ENCODE assay signal across 25 cellular contexts in genomic region chr3:25080461-25080860, GRCh38.
"Had no signal": no experiment of that assay in that cellular context is flagged by ENCODE, and none has a peak within 500 bp of the region (broad histone marks: within the 10 kb centered on the region; RNA-seq: fewer than 3 reads in every experiment).

No MANE protein-coding gene starts in this region.

- H3K27me3 Mint-ChIP-seq: activated CD4-positive, alpha-beta memory T cell treated with anti-CD3 and anti-CD28 coated beads for 36 hours; activated naive CD4-positive, alpha-beta T cell treated with anti-CD3 and anti-CD28 coated beads, Interleukin-2, amount 10 ng/mL, durations not matched to agents 7 days and 5 days; memory B cell; stimulated activated memory B cell treated with anti-CD40 and anti-IgM and Interleukin-4, amounts not matched to agents 10 μg/mL and 1 μg/mL and 100 μg/mL, for 72 hours; T-helper 17 cell had no signal

- H3K4me3 ChIP-seq: body of pancreas, gastroesophageal sphincter, ovary, prostate gland, right lobe of liver, stomach, suprapubic skin, tibial nerve had no signal

- H3K9me3 ChIP-seq: body of pancreas, gastroesophageal sphincter, neutrophil, ovary, prostate gland, right lobe of liver, stomach, suprapubic skin, tibial nerve had no signal

- H3K4me3 Mint-ChIP-seq: activated CD4-positive, alpha-beta memory T cell treated with anti-CD3 and anti-CD28 coated beads for 36 hours; activated naive CD4-positive, alpha-beta T cell treated with anti-CD3 and anti-CD28 coated beads, Interleukin-2, amount 10 ng/mL, durations not matched to agents 7 days and 5 days; memory B cell; nephron; stimulated activated memory B cell treated with anti-CD40 and anti-IgM and Interleukin-4, amounts not matched to agents 10 μg/mL and 1 μg/mL and 100 μg/mL, for 72 hours; T-helper 17 cell had no signal

- H3K4me1 ChIP-seq: body of pancreas, prostate gland, right lobe of liver, stomach, suprapubic skin, tibial nerve had no signal

- H3K27ac ChIP-seq: body of pancreas, gastroesophageal sphincter, neutrophil, ovary, prostate gland, right lobe of liver, stomach, suprapubic skin, tibial nerve had no signal

- DNase-seq: activated CD4-positive, alpha-beta memory T cell treated with anti-CD3 and anti-CD28 coated beads for 36 hours; activated CD4-positive, alpha-beta T cell treated with anti-CD3 and anti-CD28 coated beads for 4 hours; activated CD4-positive, CD25-positive, alpha-beta regulatory T cell; activated effector memory CD4-positive, alpha-beta T cell treated with anti-CD3 and anti-CD28 coated beads, Interleukin-2, amount 50 U/mL, for 16 hours; activated naive CD4-positive, alpha-beta T cell treated with anti-CD3 and anti-CD28 coated beads, Interleukin-2, amount 10 ng/mL, durations not matched to agents 7 days and 5 days; amygdala; body of pancreas; caudate nucleus; dermis blood vessel endothelial cell; effector CD8-positive, alpha-beta T cell; head of caudate nucleus; hypothalamus; ovary; right lobe of liver; small intestine; stomach; T-helper 17 cell had no signal

- H3K36me3 ChIP-seq: gastroesophageal sphincter, neutrophil, ovary, prostate gland, right lobe of liver, stomach, suprapubic skin, tibial nerve had no signal

- H3K27ac Mint-ChIP-seq: activated CD4-positive, alpha-beta memory T cell treated with anti-CD3 and anti-CD28 coated beads for 36 hours; activated naive CD4-positive, alpha-beta T cell treated with anti-CD3 and anti-CD28 coated beads, Interleukin-2, amount 10 ng/mL, durations not matched to agents 7 days and 5 days; memory B cell; nephron; stimulated activated memory B cell treated with anti-CD40 and anti-IgM and Interleukin-4, amounts not matched to agents 10 μg/mL and 1 μg/mL and 100 μg/mL, for 72 hours; T-helper 17 cell had no signal

- H3K4me1 Mint-ChIP-seq: activated naive CD4-positive, alpha-beta T cell treated with anti-CD3 and anti-CD28 coated beads, Interleukin-2, amount 10 ng/mL, durations not matched to agents 7 days and 5 days; memory B cell; nephron; stimulated activated memory B cell treated with anti-CD40 and anti-IgM and Interleukin-4, amounts not matched to agents 10 μg/mL and 1 μg/mL and 100 μg/mL, for 72 hours; T-helper 17 cell had no signal

- FAIRE-seq: small intestine had no signal

- ATAC-seq: body of pancreas; gastroesophageal sphincter; right lobe of liver; stimulated activated memory B cell treated with anti-CD40 and anti-IgM and Interleukin-4, amounts not matched to agents 10 μg/mL and 1 μg/mL and 100 μg/mL, for 72 hours; T-helper 17 cell had no signal

- H3K36me3 Mint-ChIP-seq: activated CD4-positive, alpha-beta memory T cell treated with anti-CD3 and anti-CD28 coated beads for 36 hours; activated naive CD4-positive, alpha-beta T cell treated with anti-CD3 and anti-CD28 coated beads, Interleukin-2, amount 10 ng/mL, durations not matched to agents 7 days and 5 days; memory B cell; stimulated activated memory B cell treated with anti-CD40 and anti-IgM and Interleukin-4, amounts not matched to agents 10 μg/mL and 1 μg/mL and 100 μg/mL, for 72 hours had no signal

- H3K27me3 ChIP-seq: body of pancreas, gastroesophageal sphincter, neutrophil, ovary, right lobe of liver, stomach, suprapubic skin, tibial nerve had no signal
